11 cellular contexts compared by ENCODE assay signal in genomic region chr19:5032101-5032967, GRCh38.
DNase-seq lines count a peak whose midpoint lies in the region; ATAC-seq and TF ChIP-seq lines count a peak whose summit lies in the region.
"Had no signal": no experiment of that assay in that cellular context is flagged by ENCODE, and none has a peak within 500 bp of the region (broad histone marks: within the 10 kb centered on the region; RNA-seq: fewer than 3 reads in every experiment).

No MANE protein-coding gene starts in this region.

- no peak overlapping the region for H3K27ac Mint-ChIP-seq in GM23338
- H3K27ac Mint-ChIP-seq: effector memory CD8-positive, alpha-beta T cell had no signal

- no peak for DNase-seq in GM23338 (ENCODE audit: low spot score)
- no peak for DNase-seq in RWPE1 (ENCODE audit: low spot score)
- DNase-seq in glomerular visceral epithelial cell (ENCODE audit: extremely low spot score): peak; percentile 59
- DNase-seq in HEK293T (ENCODE audit: extremely low spot score): no peak
- no peak for DNase-seq in SJCRH30
- DNase-seq in 8988T: no peak

- TF ChIP-seq CTCF in GM23338 (conservative IDR thresholded peaks at IDR 0.05; ENCODE audit: low read depth in 2 of 2) (no peak), RWPE1 (conservative IDR thresholded peaks at IDR 0.05; ENCODE audit: low read depth) (no peak), neural cell (IDR thresholded peaks at IDR 0.05; ENCODE audit: poor library complexity, severe bottlenecking) (no peak)

- H3K9me2 ChIP-seq in GM23338 (ENCODE audit: insufficient read depth) (no peaks in the 10 kb centered on the region), neural cell (ENCODE audit: insufficient read depth, low read length) (no peaks in the 10 kb centered on the region)

- no peaks in the 10 kb centered on the region for H3K9me3 ChIP-seq in neural cell (ENCODE audit: low read length)
- H3K9me3 ChIP-seq in SJCRH30 (replicated peaks): no peaks in the 10 kb centered on the region

- no peaks in the 10 kb centered on the region for H3F3A ChIP-seq in GM23338 (replicated peaks; ENCODE audit: low read depth)
- H3F3A ChIP-seq in neural cell (ENCODE audit: insufficient read depth, low read length, poor library complexity, severe bottlenecking): no peaks in the 10 kb centered on the region

- TF ChIP-seq EP300 in neural cell (conservative IDR thresholded peaks at IDR 0.05; ENCODE audit: poor library complexity, severe bottlenecking): no peak

- H3K9ac ChIP-seq in neural cell (ENCODE audit: low read length): peak overlapping the region; percentile 12

- H3K4me1 ChIP-seq in GM23338 (ENCODE audit: insufficient read depth): no peaks in the 10 kb centered on the region
- peaks cover 19% of the 10 kb centered on the region for H3K4me1 ChIP-seq in SJCRH30

- H3K9me3 Mint-ChIP-seq in GM23338: no peaks in the 10 kb centered on the region; the same call in 2 of the 3 replicates
- H3K9me3 Mint-ChIP-seq: effector memory CD8-positive, alpha-beta T cell; immature natural killer cell had no signal

- H3K27me3 Mint-ChIP-seq in GM23338 (ENCODE audit: insufficient read depth, low read depth, poor library complexity): peaks cover 3% of the 10 kb centered on the region
- H3K27me3 Mint-ChIP-seq: effector memory CD8-positive, alpha-beta T cell had no signal

- POLR2A ChIA-PET in RWPE1 (lab: Yijun Ruan, JAX; ENCODE audit: low non-redundant PET): interaction anchor here (0.6 kb wide), 1 partner anchor 160 kb away, joined by 7 read pairs; no protein-coding TSS in a partner anchor
- POLR2A ChIA-PET in HEK293T (lab: Yijun Ruan, JAX): no interaction called here

- H3K4me3 ChIP-seq in GM23338 (no peak overlapping the region), neural cell (ENCODE audit: low read length) (no peak overlapping the region), SJCRH30 (no peak overlapping the region)

- no peaks in the 10 kb centered on the region; the same call in 2 of the 3 replicates for H3K4me1 Mint-ChIP-seq in GM23338

- H3K36me3 ChIP-seq in GM23338 (ENCODE audit: insufficient read depth) (no peaks in the 10 kb centered on the region), neural cell (ENCODE audit: insufficient read depth, low read length) (no peaks in the 10 kb centered on the region), SJCRH30 (no peaks in the 10 kb centered on the region)

- ATAC-seq in GM23338 (no peak), HG03039 (IDR thresholded peaks at IDR 0.05; ENCODE audit: unreplicated experiment) (no peak)

- H3K36me3 Mint-ChIP-seq in GM23338 (ENCODE audit: low read depth): peaks cover 7% of the 10 kb centered on the region; the same call in 2 of the 3 replicates

- H3K27ac ChIP-seq in GM23338 (ENCODE audit: low read depth) (0 out of 2 replicates have a peak overlapping the region, but pooled peaks have one; percentile 9), RWPE1 (peak overlapping the region; percentile 33), neural cell (ENCODE audit: low read length) (no peak overlapping the region), SJCRH30 (no peak overlapping the region)
- H3K27ac ChIP-seq: HL-60 had no signal

- H3K4me3 Mint-ChIP-seq in GM23338: no peak overlapping the region; the same call in 2 of the 3 replicates
- H3K4me3 Mint-ChIP-seq: immature natural killer cell had no signal

- H3K27me3 ChIP-seq in GM23338 (ENCODE audit: insufficient read depth): no peaks in the 10 kb centered on the region
- H3K27me3 ChIP-seq in neural cell (ENCODE audit: insufficient read depth, low read depth, low read length): no peaks in the 10 kb centered on the region
- no peaks in the 10 kb centered on the region for H3K27me3 ChIP-seq in SJCRH30

- no peak for TF ChIP-seq RAD21 in neural cell (conservative IDR thresholded peaks at IDR 0.05)

- H3K79me2 ChIP-seq in GM23338 (replicated peaks; ENCODE audit: insufficient read depth) (peaks cover 21% of the 10 kb centered on the region; the same call in 1 of the 2 replicates), neural cell (replicated peaks; ENCODE audit: insufficient read depth, low read length) (peaks cover 18% of the 10 kb centered on the region)

- H2AFZ ChIP-seq in GM23338 (no peak overlapping the region), neural cell (ENCODE audit: low read depth, low read length) (no peak overlapping the region)

- H3K4me2 ChIP-seq in GM23338 (no peak overlapping the region), neural cell (ENCODE audit: low read length) (no peak overlapping the region)

- CTCF ChIA-PET in RWPE1 (lab: Yijun Ruan, JAX) (interaction anchor here (0.8 to 2.8 kb wide), 6 partner anchors 10 to 223 kb away, joined by 3 to 13 read pairs (median 7); no protein-coding TSS in a partner anchor), HEK293T (lab: Yijun Ruan, JAX) (interaction anchor here (1.0 to 2.0 kb wide), 4 partner anchors 17 to 223 kb away, joined by 3 to 11 read pairs (median 4); no protein-coding TSS in a partner anchor)

- H4K20me1 ChIP-seq in GM23338 (replicated peaks; ENCODE audit: insufficient read depth) (no peaks in the 10 kb centered on the region; the same call in 1 of the 2 replicates), neural cell (ENCODE audit: insufficient read depth) (peaks cover 6% of the 10 kb centered on the region)

TF ChIP-seq in GM23338, 12 proteins besides CTCF, POLR2A, EP300 and RAD21 (continues in another document):
- no peak for TF ChIP-seq EZH2 (IDR thresholded peaks at IDR 0.05; ENCODE audit: low read depth, unreplicated experiment)
- no peak for TF ChIP-seq ZNF114 (CRISPR knock-in tag; IDR thresholded peaks at IDR 0.05)
- TF ChIP-seq ZNF331 (CRISPR knock-in tag; IDR thresholded peaks at IDR 0.05; ENCODE audit: low read depth): no peak

TF ChIP-seq in neural cell, 6 proteins besides CTCF, POLR2A, EP300 and RAD21:
- no peak for TF ChIP-seq POLR2AphosphoS5 (IDR thresholded peaks at IDR 0.05)
- no peak for TF ChIP-seq TAF1 (IDR thresholded peaks at IDR 0.05; ENCODE audit: low read depth)
- no peak for TF ChIP-seq MXI1 (conservative IDR thresholded peaks at IDR 0.05; ENCODE audit: poor library complexity, severe bottlenecking)
- no peak for TF ChIP-seq SMC3 (conservative IDR thresholded peaks at IDR 0.05; ENCODE audit: poor library complexity)
- no peak for TF ChIP-seq EZH2 (IDR thresholded peaks at IDR 0.05; ENCODE audit: borderline replicate concordance, insufficient read depth, low read length, poor library complexity, severe bottlenecking)
- no peak for TF ChIP-seq REST (IDR thresholded peaks at IDR 0.05; ENCODE audit: borderline replicate concordance)

TF ChIP-seq in HEK293T, 16 proteins besides CTCF, POLR2A, EP300 and RAD21:
- TF ChIP-seq FOXK2 (IDR thresholded peaks at IDR 0.05): no peak
- no peak for TF ChIP-seq BHLHE40 (IDR thresholded peaks at IDR 0.05; ENCODE audit: borderline replicate concordance)
- TF ChIP-seq ZNF384 (IDR thresholded peaks at IDR 0.05): no peak
- TF ChIP-seq FOXM1 (IDR thresholded peaks at IDR 0.05; ENCODE audit: borderline replicate concordance): no peak
- TF ChIP-seq TARDBP (IDR thresholded peaks at IDR 0.05): no peak
- TF ChIP-seq PKNOX1 (IDR thresholded peaks at IDR 0.05): no peak
- no peak for TF ChIP-seq L3MBTL2 (conservative IDR thresholded peaks at IDR 0.05)
- no peak for TF ChIP-seq NFRKB (IDR thresholded peaks at IDR 0.05)
- TF ChIP-seq LEF1 (IDR thresholded peaks at IDR 0.05; ENCODE audit: borderline replicate concordance): no peak
- TF ChIP-seq ELF4 (IDR thresholded peaks at IDR 0.05): no peak
- TF ChIP-seq ARNT (IDR thresholded peaks at IDR 0.05): no peak
- TF ChIP-seq HDGF (IDR thresholded peaks at IDR 0.05; ENCODE audit: borderline replicate concordance): no peak
- no peak for TF ChIP-seq SUZ12 (IDR thresholded peaks at IDR 0.05)

Comparison
In these comparisons a context has a peak if more than half of its experiments do, and no peak if none do; other contexts are left out.
1. H3K27ac ChIP-seq: peak in GM23338 (single experiment) and RWPE1 (single experiment); none in neural cell (single experiment) and SJCRH30 (single experiment).